9 cellular contexts compared by ENCODE assay signal in the genomic region with DNA sequence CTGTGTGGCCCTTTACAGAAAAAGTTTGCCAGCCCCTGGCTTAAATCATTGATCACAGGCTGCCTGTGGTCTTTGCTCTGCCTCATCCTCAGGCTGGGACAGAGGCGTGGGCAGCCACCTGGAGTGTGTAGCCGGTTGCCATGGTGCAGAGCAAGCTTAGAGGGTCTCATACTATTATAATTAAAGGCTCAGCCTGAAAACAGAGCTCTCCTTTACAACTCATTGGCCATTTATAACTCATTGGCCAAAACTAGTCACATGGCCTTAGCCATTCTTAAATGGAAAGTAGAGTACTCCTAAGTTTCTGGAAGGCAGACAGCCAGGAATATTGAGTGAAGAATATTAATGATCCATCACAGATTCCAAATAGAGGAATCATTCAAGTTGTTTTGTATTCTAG. TPM values are rescaled to one million over a fixed set of nuclear protein-coding genes. Genes with fewer than 3 reads are reported as not detected.
A peak's percentile ranks its signal among the peaks of the same experiment; 100 is the strongest.
DNase-seq lines count a peak whose midpoint lies in the region; ATAC-seq and TF ChIP-seq lines count a peak whose summit lies in the region.
"Had no signal": no experiment of that assay in that cellular context is flagged by ENCODE, and none has a peak within 500 bp of the region (broad histone marks: within the 10 kb centered on the region; RNA-seq: fewer than 3 reads in every experiment).

No MANE protein-coding gene starts in this region.

- peaks cover 31% of the 10 kb centered on the region for H3K4me1 ChIP-seq in cardiac muscle cell (ENCODE audit: low read depth)
- peaks cover 22% of the 10 kb centered on the region for H3K4me1 ChIP-seq in PC-9 (replicated peaks; ENCODE audit: insufficient read depth)
- peaks cover 28 to 68% of the 10 kb centered on the region in 2 donors for H3K4me1 ChIP-seq in thoracic aorta (ENCODE audit: control insufficient read depth in 1 of 2, low read depth in 2 of 2)

- H3K36me3 Mint-ChIP-seq in CD14-positive monocyte = peaks cover 48 to 53% of the 10 kb centered on the region in 2 donors

- H4K20me1 ChIP-seq in PC-9 (ENCODE audit: insufficient read depth) = peaks cover 65% of the 10 kb centered on the region

- no peak for TF ChIP-seq CTCF in cardiac muscle cell (IDR thresholded peaks at IDR 0.05; ENCODE audit: low read depth, low read length)
- no peak for TF ChIP-seq CTCF in PC-9 (conservative IDR thresholded peaks at IDR 0.05)
- TF ChIP-seq CTCF in thoracic aorta (IDR thresholded peaks at IDR 0.05) = no peak
- no peak for TF ChIP-seq CTCF in CD14-positive monocyte (IDR thresholded peaks at IDR 0.05)

- H3K4me1 Mint-ChIP-seq in CD14-positive monocyte = peaks cover 37% of the 10 kb centered on the region

- peak overlapping the region; percentile 18 for H3K27ac ChIP-seq in cardiac muscle cell
- no peak overlapping the region for H3K27ac ChIP-seq in PC-9
- no peak overlapping the region for H3K27ac ChIP-seq in thoracic aorta

- H3K9me3 ChIP-seq in cardiac muscle cell (ENCODE audit: low read depth) = no peaks in the 10 kb centered on the region
- no peaks in the 10 kb centered on the region for H3K9me3 ChIP-seq in PC-9 (ENCODE audit: insufficient read depth, low read depth)
- no peaks in the 10 kb centered on the region for H3K9me3 ChIP-seq in thoracic aorta

- no peaks in the 10 kb centered on the region for H3K9me2 ChIP-seq in PC-9 (ENCODE audit: insufficient read depth)

- peak overlapping the region in 2 of 7 donors; percentile 14 to 42 for H3K27ac Mint-ChIP-seq in CD14-positive monocyte

- H3K9me3 Mint-ChIP-seq in CD14-positive monocyte = no peaks in the 10 kb centered on the region

- no peak overlapping the region for H2AFZ ChIP-seq in PC-9

- DNase-seq in cardiac muscle cell (ENCODE audit: low read depth in 1 of 2, low spot score in 1 of 2) = no peak
- DNase-seq in left cardiac atrium = no peak
- no peak for DNase-seq in PC-9
- peak; percentile 20 for DNase-seq in kidney tubule cell (ENCODE audit: low spot score)
- no peak for DNase-seq in thoracic aorta (ENCODE audit: low spot score)
- no peak for DNase-seq in CD14-positive monocyte (ENCODE audit: low spot score)
- DNase-seq: kidney had no signal

- no TSS peak for BruUV-seq in PC-9 (replicated peaks; lab: Mats Ljungman, UMichigan)

- no peak overlapping the region for H3K4me3 Mint-ChIP-seq in CD14-positive monocyte

- peaks cover 64% of the 10 kb centered on the region for H3K36me3 ChIP-seq in cardiac muscle cell
- peaks cover 71% of the 10 kb centered on the region for H3K36me3 ChIP-seq in PC-9 (ENCODE audit: low read depth)
- peaks cover 20% of the 10 kb centered on the region for H3K36me3 ChIP-seq in thoracic aorta

- H3K4me3 ChIP-seq in cardiac muscle cell = no peak overlapping the region
- H3K4me3 ChIP-seq in PC-9 = peak overlapping the region; percentile 98; the same call in 1 of the 2 replicates
- peak overlapping the region; percentile 94 for H3K4me3 ChIP-seq in thoracic aorta

- peaks cover 0 to 3% (median 2%) of the 10 kb centered on the region in 3 donors for H3K27me3 Mint-ChIP-seq in CD14-positive monocyte (ENCODE audit: low read depth in 3 of 3)

- CTCF ChIA-PET in PC-9 (lab: Charles Lee) = no interaction called here

- H3K27me3 ChIP-seq in cardiac muscle cell (no peaks in the 10 kb centered on the region), PC-9 (ENCODE audit: insufficient read depth, low read depth) (no peaks in the 10 kb centered on the region), thoracic aorta (replicated peaks; ENCODE audit: insufficient read depth) (no peaks in the 10 kb centered on the region)

- peaks cover 44% of the 10 kb centered on the region for H3F3A ChIP-seq in PC-9 (ENCODE audit: insufficient read depth, low read depth)

- peaks cover 72% of the 10 kb centered on the region for H3K79me2 ChIP-seq in PC-9 (ENCODE audit: low read depth)

- POLR2A ChIA-PET in PC-9 (lab: Charles Lee; ENCODE audit: unreplicated experiment) = no interaction called here

- intact Hi-C loops in left cardiac atrium (cut with DNase I) = no loop called here
- intact Hi-C loops in PC-9 (cut with micrococcal nuclease; ENCODE audit: unreplicated experiment) = loop anchor here (5.0 kb wide), 1 partner anchor 161 kb away; no protein-coding TSS in a partner anchor
- intact Hi-C loops in CD14-positive monocyte (cut with micrococcal nuclease) = loop anchor here (5.0 to 10.0 kb wide), 4 partner anchors 34 to 1182 kb away; partner anchors contain the start of genes NFYB (in 2 of the 2), HCFC2 (in 1 of the 2) and TDG (in 1 of the 2)

- peak overlapping the region; percentile 97 for H3K4me2 ChIP-seq in PC-9

- ATAC-seq in left cardiac atrium (no peak), thoracic aorta (ENCODE audit: insufficient number of reproducible peaks, low FRiP score, low read depth) (no peak), HG02840 (IDR thresholded peaks at IDR 0.05; ENCODE audit: low FRiP score, unreplicated experiment) (no peak), HG03095 (IDR thresholded peaks at IDR 0.05; ENCODE audit: unreplicated experiment) (no peak)

RNA-seq across cellular contexts. Expression of gene HSP90B1, which starts 3.0 kb away (rescaled TPM):
- total RNA-seq in cardiac muscle cell (386 and 610 TPM in 2 replicates), left cardiac atrium (100 to 1,000 TPM; 591 to 724 TPM), PC-9 (2021) (398 and 534 TPM in 2 replicates), thoracic aorta (100 to 1,000 TPM; 403 to 522 TPM)
- polyA plus RNA-seq in cardiac muscle cell (473 and 1,006 TPM in 2 replicates), CD14-positive monocyte (100 to 1,000 TPM in 1 of 2 donors, 10 to 100 TPM in 1; 97.9 to 177 TPM)

RNA-seq across cellular contexts. Expression of gene TDG, which starts 32.4 kb away (rescaled TPM):
- 31.7 and 47.8 TPM in 2 replicates for total RNA-seq in cardiac muscle cell
- 28.3 and 33.7 TPM in 2 replicates for polyA plus RNA-seq in cardiac muscle cell
- total RNA-seq in left cardiac atrium = 10 to 100 TPM; 10.8 to 20.1 TPM
- 17.9 and 21.0 TPM in 2 replicates for total RNA-seq in PC-9 (2021)
- total RNA-seq in thoracic aorta = 10 to 100 TPM in 1 of 2 donors, 1 to 10 TPM in 1; 8.0 to 24.5 TPM
- polyA plus RNA-seq in CD14-positive monocyte = 10 to 100 TPM; 20.1 to 22.4 TPM

Comparison
In these comparisons a context has a peak if more than half of its experiments do, and no peak if none do; other contexts are left out.
1. intact Hi-C loops: an anchor here in PC-9 (5.0 kb wide) and CD14-positive monocyte (5.0 to 10.0 kb wide); none called in left cardiac atrium.